ENCODE assay signal across 24 cellular contexts in genomic region chr7:25037325-25037724, GRCh38. TPM values are rescaled to one million over a fixed set of nuclear protein-coding genes. Genes with fewer than 3 reads are reported as not detected.
DNase-seq lines count a peak whose midpoint lies in the region; ATAC-seq and TF ChIP-seq lines count a peak whose summit lies in the region.
"Had no signal": no experiment of that assay in that cellular context is flagged by ENCODE, and none has a peak within 500 bp of the region (broad histone marks: within the 10 kb centered on the region; RNA-seq: fewer than 3 reads in every experiment).

No MANE protein-coding gene starts in this region.

- H3K36me3 Mint-ChIP-seq in activated naive CD4-positive, alpha-beta T cell treated with anti-CD3 and anti-CD28 coated beads, Interleukin-2, amount 50 U/mL, for 72 hours = peaks cover 8 to 12% of the 10 kb centered on the region in 2 donors
- H3K36me3 Mint-ChIP-seq: CD8-positive, alpha-beta T cell; IgD-negative memory B cell; type B pancreatic cell had no signal

- H3K9me3 Mint-ChIP-seq in activated naive CD4-positive, alpha-beta T cell treated with anti-CD3 and anti-CD28 coated beads, Interleukin-2, amount 50 U/mL, for 72 hours = peaks cover 11% of the 10 kb centered on the region in 2 donors

- ATAC-seq in GM21786 (IDR thresholded peaks at IDR 0.05; ENCODE audit: unreplicated experiment) = no peak
- ATAC-seq in activated naive CD4-positive, alpha-beta T cell treated with anti-CD3 and anti-CD28 coated beads, Interleukin-2, amount 50 U/mL, for 72 hours = no peak
- ATAC-seq: activated CD4-positive, CD25-positive, alpha-beta regulatory T cell treated with anti-CD3 and anti-CD28 coated beads, Interleukin-2, amount 50 U/mL, for 24 hours; CD8-positive, alpha-beta T cell; psoas muscle had no signal

- H3K4me3 ChIP-seq in HEK293 (ENCODE audit: low read depth, low read length) (no peak overlapping the region), choroid plexus epithelial cell (ENCODE audit: low read depth, low read length) (no peak overlapping the region)
- H3K4me3 ChIP-seq: psoas muscle, skin epidermis had no signal

- H3K27ac Mint-ChIP-seq in activated naive CD4-positive, alpha-beta T cell treated with anti-CD3 and anti-CD28 coated beads, Interleukin-2, amount 50 U/mL, for 72 hours = no peak overlapping the region
- H3K27ac Mint-ChIP-seq: activated CD4-positive, alpha-beta memory T cell treated with anti-CD3 and anti-CD28 coated beads for 36 hours; activated naive CD8-positive, alpha-beta T cell treated with anti-CD3 and anti-CD28 coated beads, Interleukin-2, amount 10 ng/mL, durations not matched to agents 7 days and 5 days; CD8-positive, alpha-beta T cell; IgD-negative memory B cell; memory B cell; type B pancreatic cell had no signal

- POLR2A ChIA-PET in HEK293 (lab: Yijun Ruan, JAX) = no interaction called here

- H3K27ac ChIP-seq in HEK293 (ENCODE audit: extremely low read depth, low read depth, low read length) = no peak overlapping the region
- H3K27ac ChIP-seq: psoas muscle had no signal

- H3K9me3 ChIP-seq in HEK293 (ENCODE audit: control insufficient read depth, insufficient read depth, low read depth, low read length) = no peaks in the 10 kb centered on the region
- H3K9me3 ChIP-seq: psoas muscle had no signal

- H3K36me3 ChIP-seq in HEK293 (ENCODE audit: control insufficient read depth in 2 of 2, insufficient read depth in 1 of 2, low read length in 2 of 2) = no peaks in the 10 kb centered on the region

- TF ChIP-seq CTCF in HEK293 (tag by site-specific recombination; IDR thresholded peaks at IDR 0.05) = no peak
- no peak for TF ChIP-seq CTCF in choroid plexus epithelial cell (conservative IDR thresholded peaks at IDR 0.05; ENCODE audit: low read depth, low read length)

- H3K4me1 ChIP-seq in HEK293 (ENCODE audit: control insufficient read depth, insufficient read depth, low read length) = no peaks in the 10 kb centered on the region
- H3K4me1 ChIP-seq: psoas muscle had no signal

- DNase-seq in NCI-H1436 (lab: John Stamatoyannopoulos, UW) (peak; percentile 55), NCI-H1436 treated with DMSO at 0.1 percent for 48 hours (lab: John Stamatoyannopoulos, UW) (no peak), choroid plexus epithelial cell (ENCODE audit: low read depth) (peak; percentile 42), iris pigment epithelial cell (ENCODE audit: low read depth) (peak; percentile 38), DMS79 (lab: John Stamatoyannopoulos, UW) (no peak)
- no peak for DNase-seq in activated naive CD4-positive, alpha-beta T cell treated with anti-CD3 and anti-CD28 coated beads, Interleukin-2, amount 50 U/mL, for 72 hours (ENCODE audit: low spot score in 2 of 2)
- DNase-seq: activated CD4-positive, alpha-beta memory T cell treated with anti-CD3 and anti-CD28 coated beads for 36 hours; activated effector memory CD4-positive, alpha-beta T cell treated with Interleukin-2 at 50 U/mL for 16 hours; activated naive CD8-positive, alpha-beta T cell treated with anti-CD3 and anti-CD28 coated beads, Interleukin-2, amount 10 ng/mL, durations not matched to agents 7 days and 5 days; AML-193; CD8-positive, alpha-beta T cell; effector CD4-positive, alpha-beta T cell; kidney; NCI-H526 treated with DMSO at 0.1 percent for 48 hours; psoas muscle; stimulated activated CD4-positive, alpha-beta T cell treated with anti-CD3 and anti-CD28 coated beads, Interleukin-1b, Interleukin-23, amount 100 ng/mL, for 48 hours; SW 1271 had no signal

- CTCF ChIA-PET in HEK293 (lab: Yijun Ruan, JAX) = interaction anchor here (0.6 to 1.4 kb wide), 3 partner anchors 10 to 55 kb away, joined by 3 to 4 read pairs (median 3); no protein-coding TSS in a partner anchor

TF ChIP-seq in HEK293, 187 proteins besides CTCF, POLR2A, EP300 and RAD21:
- no peak for TF ChIP-seq ZNF692 (tag by site-specific recombination; IDR thresholded peaks at IDR 0.05)
- no peak for TF ChIP-seq ZBTB48 (tag by site-specific recombination; IDR thresholded peaks at IDR 0.05)
- no peak for TF ChIP-seq ZNF776 (tag by site-specific recombination; IDR thresholded peaks at IDR 0.05; ENCODE audit: borderline replicate concordance)
- TF ChIP-seq PRDM10 (tag by site-specific recombination; IDR thresholded peaks at IDR 0.05) = 0 out of 2 replicates have a peak, but pooled peaks have one; percentile 19
- no peak for TF ChIP-seq ZNF785 (tag by site-specific recombination; IDR thresholded peaks at IDR 0.05)
- TF ChIP-seq ZNF544 (tag by site-specific recombination; IDR thresholded peaks at IDR 0.05) = no peak
- TF ChIP-seq TSHZ1 (tag by site-specific recombination; IDR thresholded peaks at IDR 0.05; ENCODE audit: borderline replicate concordance) = no peak
- no peak for TF ChIP-seq ZSCAN16 (tag by site-specific recombination; IDR thresholded peaks at IDR 0.05)
- TF ChIP-seq ZNF114 (tag by site-specific recombination; IDR thresholded peaks at IDR 0.05) = no peak

RNA-seq across cellular contexts. Expression of gene OSBPL3, which starts 57.3 kb away (rescaled TPM):
- total RNA-seq in activated naive CD4-positive, alpha-beta T cell treated with anti-CD3 and anti-CD28 coated beads, Interleukin-2, amount 50 U/mL, for 72 hours = 10 to 100 TPM; 42.2 to 52.0 TPM

Comparison
In these comparisons a context has a peak if more than half of its experiments do, and no peak if none do; other contexts are left out.
1. DNase-seq: peak in NCI-H1436 (single experiment), choroid plexus epithelial cell (single experiment) and iris pigment epithelial cell (single experiment); none in NCI-H1436 treated with DMSO at 0.1 percent for 48 hours (single experiment), DMS79 (single experiment) and activated naive CD4-positive, alpha-beta T cell treated with anti-CD3 and anti-CD28 coated beads, Interleukin-2, amount 50 U/mL, for 72 hours (0 of 2).